Comparison of ENCODE assay signal across 8 cellular contexts in genomic region chr10:61896854-61897661, GRCh38. TPM values are rescaled to one million over a fixed set of nuclear protein-coding genes. Genes with fewer than 3 reads are reported as not detected.
DNase-seq lines count a peak whose midpoint lies in the region; ATAC-seq and TF ChIP-seq lines count a peak whose summit lies in the region.

No MANE protein-coding gene starts in this region.

- no peaks in the 10 kb centered on the region for H3K36me3 ChIP-seq in RWPE2 (ENCODE audit: low read depth)
- no peaks in the 10 kb centered on the region for H3K36me3 ChIP-seq in hepatocyte (replicated peaks; ENCODE audit: insufficient read depth, low read depth)
- H3K36me3 ChIP-seq in psoas muscle (ENCODE audit: insufficient read depth in 1 of 2, low read depth in 1 of 2) = no peaks in the 10 kb centered on the region

- peaks cover 8% of the 10 kb centered on the region for H3K79me2 ChIP-seq in hepatocyte

- no peaks in the 10 kb centered on the region for H3K9me2 ChIP-seq in hepatocyte (replicated peaks; ENCODE audit: insufficient read depth)

- intact Hi-C loops in psoas muscle (cut with DNase I) = loop anchor here (5.0 to 10.0 kb wide), 3 partner anchors 138 to 350 kb away; no protein-coding TSS in a partner anchor

- H3K27me3 ChIP-seq in RWPE2 (ENCODE audit: insufficient read depth, poor library complexity, severe bottlenecking) (no peaks in the 10 kb centered on the region), hepatocyte (no peaks in the 10 kb centered on the region), psoas muscle (ENCODE audit: insufficient read depth in 3 of 3, low read length in 2 of 3) (no peaks in the 10 kb centered on the region)

- WGBS in hepatocyte (ENCODE audit: low lambda C conversion rate, missing lambda C conversion rate) = 22% methylated on average over 32 of the region's 32 CpGs
- WGBS in psoas muscle, 3 donors = 17 to 21% (median 19%) methylated on average over 32 of the region's 32 CpGs

- H3K4me3 ChIP-seq in RWPE2 (ENCODE audit: severe bottlenecking) (no peak overlapping the region), hepatocyte (peak overlapping the region; percentile 8), psoas muscle (peak overlapping the region; percentile 59)

- peak; percentile 74 for DNase-seq in DMS 273 (lab: John Stamatoyannopoulos, UW; ENCODE audit: unreplicated experiment)
- DNase-seq in RWPE2 (ENCODE audit: low spot score) = no peak
- peak; percentile 75 for DNase-seq in hepatocyte (ENCODE audit: low spot score)
- DNase-seq in psoas muscle = peak; percentile 53 to 72
- DNase-seq in DMS153 (lab: John Stamatoyannopoulos, UW) = no peak

- H3K27ac ChIP-seq in RWPE2 (ENCODE audit: poor library complexity, severe bottlenecking) = peak overlapping the region; percentile 96
- peak overlapping the region; percentile 14 for H3K27ac ChIP-seq in angular gyrus (ENCODE audit: low read depth, low read length)
- H3K27ac ChIP-seq in hepatocyte = peak overlapping the region; percentile 99
- peak overlapping the region; percentile 44 for H3K27ac ChIP-seq in psoas muscle

- H3K9me3 ChIP-seq in RWPE2 (ENCODE audit: severe bottlenecking) = no peaks in the 10 kb centered on the region
- no peaks in the 10 kb centered on the region for H3K9me3 ChIP-seq in hepatocyte (ENCODE audit: low read depth)
- no peaks in the 10 kb centered on the region for H3K9me3 ChIP-seq in psoas muscle

- peak; percentile 63 for TF ChIP-seq CTCF in RWPE2 (IDR thresholded peaks at IDR 0.05; ENCODE audit: poor library complexity, severe bottlenecking)
- peak; percentile 55 for TF ChIP-seq CTCF in hepatocyte (IDR thresholded peaks at IDR 0.05; ENCODE audit: poor library complexity)
- TF ChIP-seq CTCF in psoas muscle (IDR thresholded peaks at IDR 0.05) = peak; percentile 66

- H3K4me1 ChIP-seq in RWPE2 (ENCODE audit: insufficient read depth, poor library complexity, severe bottlenecking) (peaks cover 21% of the 10 kb centered on the region), hepatocyte (ENCODE audit: insufficient read depth) (peaks cover 29% of the 10 kb centered on the region), psoas muscle (peaks cover 24% of the 10 kb centered on the region)

- peak overlapping the region; percentile 84 for H2AFZ ChIP-seq in hepatocyte

- peak overlapping the region; percentile 90 for H3K4me2 ChIP-seq in hepatocyte

- peak; percentile 65 for ATAC-seq in GM19455 (IDR thresholded peaks at IDR 0.05; ENCODE audit: unreplicated experiment)
- peak; percentile 74 for ATAC-seq in HG03520 (IDR thresholded peaks at IDR 0.05; ENCODE audit: unreplicated experiment)
- ATAC-seq in RWPE2 (ENCODE audit: low read depth) = no peak
- peak; percentile 74 to 79 (median 78) for ATAC-seq in psoas muscle

- H4K20me1 ChIP-seq in hepatocyte (ENCODE audit: insufficient read depth, poor library complexity, severe bottlenecking) = no peaks in the 10 kb centered on the region

RNA-seq across cellular contexts. Expression of gene ARID5B, which starts 4.4 kb away (rescaled TPM):
- 55.0 and 56.8 TPM in 2 replicates for total RNA-seq in hepatocyte
- polyA plus RNA-seq in hepatocyte = 53.2 and 82.8 TPM in 2 replicates
- 100 to 1,000 TPM in 2 of 4 donors, 10 to 100 TPM in 2; 47.7 to 166 (median 104) TPM for total RNA-seq in psoas muscle
- 10 to 100 TPM in 2 of 3 donors, 1 to 10 TPM in 1; 8.5 to 93.0 (median 75.9) TPM for polyA plus RNA-seq in psoas muscle

Comparison
In these comparisons a context has a peak if more than half of its experiments do, and no peak if none do; other contexts are left out.
1. DNase-seq: peak in DMS 273 (single experiment), hepatocyte (single experiment) and psoas muscle (2 of 2); none in RWPE2 (single experiment) and DMS153 (single experiment).
2. H3K27ac ChIP-seq: peak in every context shown above with its lines; median percentile 99 in hepatocyte; 96 in RWPE2; 44 in psoas muscle; 14 in angular gyrus.
3. Peak in every context shown above with its lines, with median percentiles within 50 percentile points of each other: CTCF ChIP-seq.